In the genomic region with DNA sequence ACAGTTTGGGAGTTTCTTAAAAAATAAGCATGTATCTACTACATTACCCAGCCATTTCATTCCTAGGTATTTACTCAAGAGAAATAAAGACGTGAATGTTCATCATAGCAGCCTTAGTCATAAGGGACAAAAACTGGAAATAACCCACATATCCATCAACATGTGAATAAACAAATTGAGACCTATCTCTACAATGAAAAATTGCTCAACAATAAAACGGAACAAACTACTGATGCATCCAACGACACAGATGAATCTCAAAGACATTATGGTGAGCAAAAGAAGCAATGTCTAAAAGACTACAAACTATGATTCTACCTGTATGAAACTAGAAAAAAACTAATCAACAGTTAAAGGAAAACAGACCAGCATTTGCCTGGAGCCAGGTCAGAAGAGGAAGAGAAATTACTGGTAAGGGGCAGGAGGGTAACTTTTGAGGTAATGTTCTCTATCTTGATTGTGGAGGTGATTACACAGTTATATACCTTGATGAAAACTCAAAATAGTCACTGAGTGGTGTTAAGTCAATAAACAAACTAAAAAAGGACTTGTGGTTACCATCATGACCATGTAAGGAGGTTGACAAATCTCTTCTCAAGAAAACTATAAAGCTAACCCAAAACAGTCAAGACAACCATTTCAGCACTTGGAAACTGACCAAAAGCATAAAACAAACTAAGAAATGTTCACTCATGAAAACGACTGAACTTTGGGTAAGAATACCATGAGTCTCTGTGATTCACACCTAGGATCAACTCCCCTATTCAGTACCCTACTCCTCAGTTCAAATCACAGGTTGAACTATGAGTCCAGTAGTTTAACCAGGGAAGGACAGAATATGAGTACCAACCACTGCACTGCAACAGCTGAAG, we compare ENCODE assay signal across 10 cellular contexts. TPM values are rescaled to one million over a fixed set of nuclear protein-coding genes. Genes with fewer than 3 reads are reported as not detected.
DNase-seq lines count a peak whose midpoint lies in the region; ATAC-seq and TF ChIP-seq lines count a peak whose summit lies in the region.
"Had no signal": no experiment of that assay in that cellular context is flagged by ENCODE, and none has a peak within 500 bp of the region (broad histone marks: within the 10 kb centered on the region; RNA-seq: fewer than 3 reads in every experiment).

No MANE protein-coding gene starts in this region.

- CTCF ChIA-PET in activated CD8-positive, alpha-beta memory T cell treated with anti-CD3 and anti-CD28 coated beads, Interleukin-2, amount 10 ng/mL, durations not matched to agents 7 days and 5 days (lab: Charles Lee) = interaction anchor here (0.6 to 1.6 kb wide), 3 partner anchors 10 to 1285 kb away, joined by 3 to 8 read pairs (median 3); no protein-coding TSS in a partner anchor

- H4K20me1 ChIP-seq in smooth muscle cell (ENCODE audit: low read depth) = peaks cover 100% of the 10 kb centered on the region

- no peaks in the 10 kb centered on the region for H3K4me1 ChIP-seq in smooth muscle cell (ENCODE audit: low read depth)

- 53% methylated on average over 4 of the region's 4 CpGs for WGBS in smooth muscle cell (ENCODE audit: low lambda C conversion rate)

- H3K27ac ChIP-seq in smooth muscle cell (ENCODE audit: low read depth) = peak overlapping the region; percentile 2
- no peak overlapping the region for H3K27ac ChIP-seq in coronary artery
- H3K27ac ChIP-seq: BLaER1 had no signal

- TF ChIP-seq CTCF in astrocyte of the spinal cord (IDR thresholded peaks at IDR 0.05; ENCODE audit: low read depth, low read length) = no peak
- no peak for TF ChIP-seq CTCF in smooth muscle cell (IDR thresholded peaks at IDR 0.05; ENCODE audit: borderline replicate concordance, insufficient read depth, poor library complexity, severe bottlenecking)
- TF ChIP-seq CTCF in coronary artery (IDR thresholded peaks at IDR 0.05) = no peak

- H3F3A ChIP-seq in smooth muscle cell (ENCODE audit: low read depth) = peaks cover 11% of the 10 kb centered on the region

- H3K4me1 Mint-ChIP-seq in activated CD8-positive, alpha-beta memory T cell treated with anti-CD3 and anti-CD28 coated beads, Interleukin-2, amount 10 ng/mL, durations not matched to agents 7 days and 5 days = peaks cover 28% of the 10 kb centered on the region

- in situ Hi-C loops in astrocyte of the spinal cord (cut with HindIII; ENCODE audit: low sequenced_read_pairs) = no loop called here

- H3K27ac Mint-ChIP-seq in activated CD8-positive, alpha-beta memory T cell treated with anti-CD3 and anti-CD28 coated beads, Interleukin-2, amount 10 ng/mL, durations not matched to agents 7 days and 5 days = peak overlapping the region; percentile 17

- no peak overlapping the region for H3K9ac ChIP-seq in smooth muscle cell (ENCODE audit: low read depth)
- H3K9ac ChIP-seq: BLaER1 had no signal

- no peak overlapping the region for H2AFZ ChIP-seq in smooth muscle cell (ENCODE audit: low read depth)

- no peak overlapping the region for H3K4me2 ChIP-seq in smooth muscle cell
- H3K4me2 ChIP-seq: BLaER1 had no signal

- H3K27me3 ChIP-seq in smooth muscle cell (ENCODE audit: low read depth) = no peaks in the 10 kb centered on the region
- H3K27me3 ChIP-seq: BLaER1 had no signal

- peak; percentile 68 for ATAC-seq in activated CD8-positive, alpha-beta memory T cell treated with anti-CD3 and anti-CD28 coated beads, Interleukin-2, amount 10 ng/mL, durations not matched to agents 7 days and 5 days
- peak; percentile 57 for ATAC-seq in HG02798 (IDR thresholded peaks at IDR 0.05; ENCODE audit: poor library complexity, unreplicated experiment)
- ATAC-seq in GM19467 (IDR thresholded peaks at IDR 0.05; ENCODE audit: unreplicated experiment) = no peak
- no peak for ATAC-seq in HG03439 (IDR thresholded peaks at IDR 0.05; ENCODE audit: unreplicated experiment)

- H3K4me3 ChIP-seq in astrocyte of the spinal cord (ENCODE audit: low read depth, low read length) (no peak overlapping the region), smooth muscle cell (no peak overlapping the region), coronary artery (no peak overlapping the region)
- H3K4me3 ChIP-seq: BLaER1 had no signal

- no peaks in the 10 kb centered on the region for H3K27me3 Mint-ChIP-seq in activated CD8-positive, alpha-beta memory T cell treated with anti-CD3 and anti-CD28 coated beads, Interleukin-2, amount 10 ng/mL, durations not matched to agents 7 days and 5 days

- H3K9me3 ChIP-seq in smooth muscle cell (replicated peaks; ENCODE audit: low read depth) = no peaks in the 10 kb centered on the region

- H3K4me3 Mint-ChIP-seq in activated CD8-positive, alpha-beta memory T cell treated with anti-CD3 and anti-CD28 coated beads, Interleukin-2, amount 10 ng/mL, durations not matched to agents 7 days and 5 days = no peak overlapping the region

- no peaks in the 10 kb centered on the region for H3K9me3 Mint-ChIP-seq in activated CD8-positive, alpha-beta memory T cell treated with anti-CD3 and anti-CD28 coated beads, Interleukin-2, amount 10 ng/mL, durations not matched to agents 7 days and 5 days (ENCODE audit: low read depth)

- peaks cover 22% of the 10 kb centered on the region for H3K36me3 Mint-ChIP-seq in activated CD8-positive, alpha-beta memory T cell treated with anti-CD3 and anti-CD28 coated beads, Interleukin-2, amount 10 ng/mL, durations not matched to agents 7 days and 5 days

- H3K79me2 ChIP-seq in smooth muscle cell (ENCODE audit: low read depth) = peaks cover 79% of the 10 kb centered on the region

- H3K36me3 ChIP-seq in smooth muscle cell (ENCODE audit: low read depth) = no peaks in the 10 kb centered on the region

- no peak for DNase-seq in activated CD8-positive, alpha-beta memory T cell treated with anti-CD3 and anti-CD28 coated beads, Interleukin-2, amount 10 ng/mL, durations not matched to agents 7 days and 5 days
- DNase-seq in activated CD8-positive, alpha-beta memory T cell treated with anti-CD3 and anti-CD28 coated beads, Interleukin-2, amount 50 U/mL, for 4 hours = no peak
- DNase-seq in astrocyte of the spinal cord (ENCODE audit: low read depth, low spot score) (peak; percentile 68), smooth muscle cell (lab: John Stamatoyannopoulos, UW; ENCODE audit: unreplicated experiment) (no peak), coronary artery (ENCODE audit: low spot score) (no peak)
- DNase-seq: hippocampal formation had no signal

RNA-seq across cellular contexts. Expression of a gene that starts 10.4 kb away (rescaled TPM):
- 10 to 100 TPM; 50.1 to 56.0 TPM for total RNA-seq in activated CD8-positive, alpha-beta memory T cell treated with anti-CD3 and anti-CD28 coated beads, Interleukin-2, amount 10 ng/mL, durations not matched to agents 7 days and 5 days
- 19.9 and 20.3 TPM in 2 replicates for total RNA-seq in smooth muscle cell
- 9.6 and 12.1 TPM in 2 replicates for polyA plus RNA-seq in smooth muscle cell

RNA-seq across cellular contexts. Expression of a gene that starts 26.4 kb away (rescaled TPM):
- total RNA-seq in activated CD8-positive, alpha-beta memory T cell treated with anti-CD3 and anti-CD28 coated beads, Interleukin-2, amount 10 ng/mL, durations not matched to agents 7 days and 5 days = 10 to 100 TPM; 28.8 to 31.2 TPM
- 6.9 and 7.2 TPM in 2 replicates for total RNA-seq in smooth muscle cell
- polyA plus RNA-seq in smooth muscle cell = 10.8 and 14.8 TPM in 2 replicates

Comparison
In these comparisons a context has a peak if more than half of its experiments do, and no peak if none do; other contexts are left out.
1. ATAC-seq: peak in activated CD8-positive, alpha-beta memory T cell treated with anti-CD3 and anti-CD28 coated beads, Interleukin-2, amount 10 ng/mL, durations not matched to agents 7 days and 5 days (single experiment) and HG02798 (single experiment); none in GM19467 (single experiment) and HG03439 (single experiment).